In the genomic region with DNA sequence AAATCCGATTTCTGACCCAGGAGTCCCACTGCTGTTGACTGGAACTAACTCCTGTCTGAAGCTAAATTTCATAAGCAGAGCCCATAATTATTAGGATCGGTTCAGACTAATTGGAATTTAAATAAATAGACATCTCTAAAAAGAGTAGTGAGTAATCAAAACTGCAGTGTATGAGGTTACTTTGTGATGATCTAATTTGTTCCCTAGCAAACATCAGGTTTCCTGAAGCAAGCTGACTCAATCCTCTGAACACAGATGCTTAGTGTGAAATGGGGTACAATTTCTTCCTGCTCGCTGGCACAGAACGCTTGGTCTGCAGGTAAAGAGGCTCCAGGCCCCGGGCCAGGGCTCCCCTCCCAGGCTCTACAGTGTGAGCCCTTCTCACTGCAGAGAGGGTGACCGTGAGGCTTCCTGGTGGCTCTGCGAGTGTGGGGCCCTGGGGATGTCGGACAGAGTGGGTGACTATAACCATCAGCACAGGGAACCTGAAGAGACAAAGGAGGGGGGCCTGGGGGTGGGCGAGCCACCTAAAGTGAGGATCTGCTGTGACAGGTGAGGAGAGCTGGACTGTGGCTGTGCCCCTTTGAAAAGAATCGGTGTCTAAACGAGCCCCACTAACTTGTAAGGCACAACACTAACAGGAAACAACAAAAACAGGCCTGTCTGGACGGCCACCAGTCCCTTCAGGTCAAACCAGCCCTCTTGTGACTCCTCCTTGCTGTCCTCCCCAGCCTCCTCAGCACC, we compare ENCODE assay signal across 16 cellular contexts. TPM values are rescaled to one million over a fixed set of nuclear protein-coding genes. Genes with fewer than 3 reads are reported as not detected.
DNase-seq lines count a peak whose midpoint lies in the region; ATAC-seq, FAIRE-seq and TF ChIP-seq lines count a peak whose summit lies in the region.
"Had no signal": no experiment of that assay in that cellular context is flagged by ENCODE, and none has a peak within 500 bp of the region (broad histone marks: within the 10 kb centered on the region; RNA-seq: fewer than 3 reads in every experiment).

No MANE protein-coding gene starts in this region.

- H3K27ac ChIP-seq in astrocyte (ENCODE audit: low read depth, low read length): no peak overlapping the region
- H3K27ac ChIP-seq: BLaER1 had no signal

- H3K27me3 ChIP-seq in H7 (ENCODE audit: control insufficient read depth, insufficient read depth, low read length) (no peaks in the 10 kb centered on the region), astrocyte (ENCODE audit: insufficient read depth, low read length) (no peaks in the 10 kb centered on the region)
- H3K27me3 ChIP-seq: BLaER1 had no signal

- H3K27me3 Mint-ChIP-seq in astrocyte (ENCODE audit: low read depth, unreplicated experiment): no peaks in the 10 kb centered on the region

- no peak for FAIRE-seq in astrocyte (lab: Jason Lieb, UNC)
- FAIRE-seq: RCC 7860 had no signal

- H3K36me3 ChIP-seq in H7 (replicated peaks; ENCODE audit: control insufficient read depth, insufficient read depth, low read length): peaks cover 8% of the 10 kb centered on the region
- H3K36me3 ChIP-seq in astrocyte (ENCODE audit: insufficient read depth, low read length): peaks cover 2% of the 10 kb centered on the region

- no peaks in the 10 kb centered on the region for H4K20me1 ChIP-seq in astrocyte (ENCODE audit: insufficient read depth, low read length)
- H4K20me1 ChIP-seq: BLaER1 had no signal

- no peaks in the 10 kb centered on the region for H3K9me3 ChIP-seq in astrocyte (ENCODE audit: insufficient read depth, low read depth, low read length)
- H3K9me3 ChIP-seq: BLaER1 had no signal

- TF ChIP-seq CTCF in astrocyte (IDR thresholded peaks at IDR 0.05; ENCODE audit: insufficient read depth, low read depth, low read length): no peak
- TF ChIP-seq CTCF in fibroblast of mammary gland (conservative IDR thresholded peaks at IDR 0.05; ENCODE audit: control insufficient read depth, insufficient read depth, low read depth, low read length): no peak

- no peaks in the 10 kb centered on the region for H3K4me1 ChIP-seq in astrocyte (ENCODE audit: insufficient read depth, low read length)

- no peak overlapping the region for H3K9ac ChIP-seq in astrocyte (ENCODE audit: low read length)
- H3K9ac ChIP-seq: BLaER1 had no signal

- no peak overlapping the region for H2AFZ ChIP-seq in astrocyte (ENCODE audit: low read depth, low read length)

- H3K27ac Mint-ChIP-seq in astrocyte (ENCODE audit: unreplicated experiment): no peak overlapping the region
- no peak overlapping the region for H3K27ac Mint-ChIP-seq in stimulated activated effector memory CD8-positive, alpha-beta T cell treated with anti-CD3 and anti-CD28 coated beads, Interleukin-12 subunit alpha, Interleukin-12 subunit beta, amount 100 ng/mL, for 72 hours

- H3K4me3 ChIP-seq in H7 (ENCODE audit: insufficient read depth, low read depth, low read length): no peak overlapping the region
- no peak overlapping the region for H3K4me3 ChIP-seq in astrocyte (ENCODE audit: insufficient read depth, low read depth, low read length)
- H3K4me3 ChIP-seq in fibroblast of mammary gland (ENCODE audit: control insufficient read depth, low read depth, low read length): no peak overlapping the region
- H3K4me3 ChIP-seq: BLaER1 had no signal

- ATAC-seq in stimulated activated effector memory CD8-positive, alpha-beta T cell treated with anti-CD3 and anti-CD28 coated beads, Interleukin-12 subunit alpha, Interleukin-12 subunit beta, amount 100 ng/mL, for 72 hours: peak; percentile 38

- no peaks in the 10 kb centered on the region for H3K9me3 Mint-ChIP-seq in astrocyte (ENCODE audit: unreplicated experiment)
- H3K9me3 Mint-ChIP-seq in stimulated activated effector memory CD8-positive, alpha-beta T cell treated with anti-CD3 and anti-CD28 coated beads, Interleukin-12 subunit alpha, Interleukin-12 subunit beta, amount 100 ng/mL, for 72 hours: no peaks in the 10 kb centered on the region

- H3K4me3 Mint-ChIP-seq in astrocyte (ENCODE audit: unreplicated experiment): no peak overlapping the region
- H3K4me3 Mint-ChIP-seq in stimulated activated effector memory CD8-positive, alpha-beta T cell treated with anti-CD3 and anti-CD28 coated beads, Interleukin-12 subunit alpha, Interleukin-12 subunit beta, amount 100 ng/mL, for 72 hours: no peak overlapping the region

- H3K79me2 ChIP-seq in astrocyte (ENCODE audit: insufficient read depth, low read length): no peaks in the 10 kb centered on the region

- H3K4me1 Mint-ChIP-seq in astrocyte (ENCODE audit: low read depth, unreplicated experiment): no peaks in the 10 kb centered on the region
- no peaks in the 10 kb centered on the region for H3K4me1 Mint-ChIP-seq in stimulated activated effector memory CD8-positive, alpha-beta T cell treated with anti-CD3 and anti-CD28 coated beads, Interleukin-12 subunit alpha, Interleukin-12 subunit beta, amount 100 ng/mL, for 72 hours

- peaks cover 22% of the 10 kb centered on the region for H3K36me3 Mint-ChIP-seq in astrocyte (ENCODE audit: low read depth, unreplicated experiment)
- peaks cover 6% of the 10 kb centered on the region for H3K36me3 Mint-ChIP-seq in stimulated activated effector memory CD8-positive, alpha-beta T cell treated with anti-CD3 and anti-CD28 coated beads, Interleukin-12 subunit alpha, Interleukin-12 subunit beta, amount 100 ng/mL, for 72 hours

- DNase-seq in H7 (peak; percentile 6), astrocyte (ENCODE audit: low read depth) (peak; percentile 9), fibroblast of mammary gland (ENCODE audit: low read depth) (peak; percentile 43)
- no peak for DNase-seq in stimulated activated effector memory CD8-positive, alpha-beta T cell treated with anti-CD3 and anti-CD28 coated beads, Interleukin-12 subunit alpha, Interleukin-12 subunit beta, amount 100 ng/mL, for 72 hours (ENCODE audit: low spot score in 2 of 2)
- no peak for DNase-seq in stimulated activated CD4-positive, alpha-beta T cell treated with anti-CD3 and anti-CD28 coated beads, Interleukin-1b, Interleukin-23, amount 100 ng/mL, for 48 hours
- no peak for DNase-seq in activated CD4-positive, alpha-beta T cell treated with anti-CD3 and anti-CD28 coated beads for 4 hours
- no peak for DNase-seq in stimulated activated CD8-positive, alpha-beta memory T cell treated with anti-CD3 and anti-CD28 coated beads, Interleukin-4, amount 100 ng/mL, for 48 hours
- DNase-seq: EL, Karpas-422, MM.1S, NCI-H1105, NCI-H1694 treated with DMSO at 0.1 percent for 48 hours, NCI-H82, SHP77 had no signal

- no peak overlapping the region for H3K4me2 ChIP-seq in astrocyte (ENCODE audit: low read length)
- H3K4me2 ChIP-seq: BLaER1 had no signal

RNA-seq across cellular contexts. Expression of a gene that starts 20.2 kb away (rescaled TPM):
- 24.8 and 28.4 TPM in 2 replicates for total RNA-seq in H7 (2014; rRNA removed; shearing (Covaris generic))
- 11.1 and 12.7 TPM in 2 replicates for total RNA-seq in astrocyte

Comparison
In these comparisons a context has a peak if more than half of its experiments do, and no peak if none do; other contexts are left out.
1. DNase-seq: peak in H7 (single experiment), astrocyte (single experiment) and fibroblast of mammary gland (single experiment); none in stimulated activated effector memory CD8-positive, alpha-beta T cell treated with anti-CD3 and anti-CD28 coated beads, Interleukin-12 subunit alpha, Interleukin-12 subunit beta, amount 100 ng/mL, for 72 hours (0 of 2), stimulated activated CD4-positive, alpha-beta T cell treated with anti-CD3 and anti-CD28 coated beads, Interleukin-1b, Interleukin-23, amount 100 ng/mL, for 48 hours (single experiment), activated CD4-positive, alpha-beta T cell treated with anti-CD3 and anti-CD28 coated beads for 4 hours (0 of 2) and stimulated activated CD8-positive, alpha-beta memory T cell treated with anti-CD3 and anti-CD28 coated beads, Interleukin-4, amount 100 ng/mL, for 48 hours (single experiment).